8 cellular contexts compared by ENCODE assay signal in genomic region chr1:156659994-156660751, GRCh38. TPM values are rescaled to one million over a fixed set of nuclear protein-coding genes. Genes with fewer than 3 reads are reported as not detected.
DNase-seq lines count a peak whose midpoint lies in the region; ATAC-seq, FAIRE-seq and TF ChIP-seq lines count a peak whose summit lies in the region.

No MANE protein-coding gene starts in this region.

- peak overlapping the region; percentile 84 for H3K4me3 Mint-ChIP-seq in natural killer cell treated with Interleukin-12 subunit alpha and Interleukin-12 subunit beta and Interleukin-15 and Interleukin-18, amount 100 ng/mL, for 72 hours
- peak overlapping the region; percentile 71 to 82 for H3K4me3 Mint-ChIP-seq in stimulated activated naive B cell treated with anti-CD40 and anti-IgM and Interleukin-4, amounts not matched to agents 10 μg/mL and 1 μg/mL and 100 μg/mL, for 72 hours

- H3K9ac ChIP-seq in fibroblast of lung (ENCODE audit: insufficient read depth, low read length), result no peak overlapping the region

- no peaks in the 10 kb centered on the region for H3K9me3 Mint-ChIP-seq in natural killer cell treated with Interleukin-12 subunit alpha and Interleukin-12 subunit beta and Interleukin-15 and Interleukin-18, amount 100 ng/mL, for 72 hours
- no peaks in the 10 kb centered on the region for H3K9me3 Mint-ChIP-seq in stimulated activated naive B cell treated with anti-CD40 and anti-IgM and Interleukin-4, amounts not matched to agents 10 μg/mL and 1 μg/mL and 100 μg/mL, for 72 hours

- peak overlapping the region; percentile 44 for H2AFZ ChIP-seq in fibroblast of lung (ENCODE audit: low read length)

- FAIRE-seq in RCC 7860 (lab: Jason Lieb, UNC), result peak; percentile 21

- DNase-seq in D341Med (ENCODE audit: low spot score) (peak; percentile 100), LHCN-M2 (ENCODE audit: low read depth) (peak; percentile 98), RCC 7860 (ENCODE audit: low spot score) (peak; percentile 95), activated T-helper 1 cell treated with Interleukin-2 at 50 U/mL for 16 hours (ENCODE audit: low read depth) (peak; percentile 83), fibroblast of lung (ENCODE audit: low read depth in 2 of 2) (peak; percentile 96 to 99)
- DNase-seq in natural killer cell treated with Interleukin-12 subunit alpha and Interleukin-12 subunit beta and Interleukin-15 and Interleukin-18, amount 100 ng/mL, for 72 hours (ENCODE audit: low spot score), result peak; percentile 97
- peak; percentile 87 for DNase-seq in stimulated activated naive B cell treated with anti-CD40 and anti-IgM and Interleukin-4, amounts not matched to agents 10 μg/mL and 1 μg/mL and 100 μg/mL, for 72 hours

- peaks cover 9 to 12% of the 10 kb centered on the region in 2 donors for H3K27me3 Mint-ChIP-seq in natural killer cell treated with Interleukin-12 subunit alpha and Interleukin-12 subunit beta and Interleukin-15 and Interleukin-18, amount 100 ng/mL, for 72 hours
- H3K27me3 Mint-ChIP-seq in stimulated activated naive B cell treated with anti-CD40 and anti-IgM and Interleukin-4, amounts not matched to agents 10 μg/mL and 1 μg/mL and 100 μg/mL, for 72 hours, result peaks cover 35 to 36% of the 10 kb centered on the region in 2 donors

- no peak overlapping the region for H3K4me3 ChIP-seq in fibroblast of lung (replicated peaks in 1 of 4; ENCODE audit: control extremely low read depth in 1 of 4, insufficient read depth in 1 of 4, low read depth in 3 of 4, low read length in 4 of 4)

- H3K27me3 ChIP-seq in fibroblast of lung (ENCODE audit: control insufficient read depth, insufficient read depth, low read length), result peaks cover 14% of the 10 kb centered on the region

- peak; percentile 48 for ATAC-seq in GM21576 (IDR thresholded peaks at IDR 0.05; ENCODE audit: unreplicated experiment)
- peak; percentile 90 to 92 for ATAC-seq in natural killer cell treated with Interleukin-12 subunit alpha and Interleukin-12 subunit beta and Interleukin-15 and Interleukin-18, amount 100 ng/mL, for 72 hours
- ATAC-seq in stimulated activated naive B cell treated with anti-CD40 and anti-IgM and Interleukin-4, amounts not matched to agents 10 μg/mL and 1 μg/mL and 100 μg/mL, for 72 hours (replicated peaks), result peak; percentile 87 to 88

- peak; percentile 90 to 96 for TF ChIP-seq CTCF in fibroblast of lung (conservative IDR thresholded peaks at IDR 0.05 in 1 of 2, IDR thresholded peaks at IDR 0.05 in 1 of 2; ENCODE audit: low read depth in 1 of 2, low read length in 2 of 2)

- peak overlapping the region; percentile 96 to 98 for H3K27ac Mint-ChIP-seq in natural killer cell treated with Interleukin-12 subunit alpha and Interleukin-12 subunit beta and Interleukin-15 and Interleukin-18, amount 100 ng/mL, for 72 hours
- H3K27ac Mint-ChIP-seq in stimulated activated naive B cell treated with anti-CD40 and anti-IgM and Interleukin-4, amounts not matched to agents 10 μg/mL and 1 μg/mL and 100 μg/mL, for 72 hours, result peak overlapping the region; percentile 37

- peak overlapping the region; percentile 75 for H3K27ac ChIP-seq in fibroblast of lung (ENCODE audit: insufficient read depth, low read length)

- H4K20me1 ChIP-seq in fibroblast of lung (ENCODE audit: control insufficient read depth, extremely low read depth, insufficient read depth, low read length), result no peaks in the 10 kb centered on the region

- H3K4me2 ChIP-seq in fibroblast of lung (ENCODE audit: extremely low read depth, insufficient read depth, low read length), result peak overlapping the region; percentile 46

- H3K36me3 ChIP-seq in fibroblast of lung (ENCODE audit: control insufficient read depth, insufficient read depth, low read length), result no peaks in the 10 kb centered on the region

- H3K36me3 Mint-ChIP-seq in natural killer cell treated with Interleukin-12 subunit alpha and Interleukin-12 subunit beta and Interleukin-15 and Interleukin-18, amount 100 ng/mL, for 72 hours, result no peaks in the 10 kb centered on the region
- peaks cover 0 to 2% of the 10 kb centered on the region in 2 donors for H3K36me3 Mint-ChIP-seq in stimulated activated naive B cell treated with anti-CD40 and anti-IgM and Interleukin-4, amounts not matched to agents 10 μg/mL and 1 μg/mL and 100 μg/mL, for 72 hours

- H3K79me2 ChIP-seq in fibroblast of lung (ENCODE audit: control insufficient read depth, insufficient read depth, low read length), result no peaks in the 10 kb centered on the region

- H3K9me3 ChIP-seq in fibroblast of lung (ENCODE audit: control insufficient read depth, insufficient read depth, low read depth, low read length), result no peaks in the 10 kb centered on the region

- H3K4me1 ChIP-seq in fibroblast of lung (ENCODE audit: control insufficient read depth, extremely low read depth, insufficient read depth, low read length), result peaks cover 51% of the 10 kb centered on the region

- peaks cover 56 to 62% of the 10 kb centered on the region in 2 donors for H3K4me1 Mint-ChIP-seq in natural killer cell treated with Interleukin-12 subunit alpha and Interleukin-12 subunit beta and Interleukin-15 and Interleukin-18, amount 100 ng/mL, for 72 hours (ENCODE audit: low read depth in 2 of 2)
- peaks cover 79 to 88% of the 10 kb centered on the region in 2 donors for H3K4me1 Mint-ChIP-seq in stimulated activated naive B cell treated with anti-CD40 and anti-IgM and Interleukin-4, amounts not matched to agents 10 μg/mL and 1 μg/mL and 100 μg/mL, for 72 hours

RNA-seq across cellular contexts. Expression of gene NES, which starts 17.0 kb away (rescaled TPM):
- total RNA-seq in LHCN-M2 (2014; rRNA removed) (470 and 483 TPM in 2 replicates), fibroblast of lung (44.2 and 87.4 TPM in 2 replicates)
- 766 TPM for polyA plus RNA-seq in LHCN-M2 (2012)
- 23.0 and 34.6 TPM in 2 replicates for polyA plus RNA-seq in fibroblast of lung
- 176 and 247 TPM in 2 replicates for polyA plus RNA-seq in fibroblast of lung (2012)
- 82.1 and 135 TPM in 2 replicates for polyA minus RNA-seq in fibroblast of lung (ENCODE audit: low replicate concordance)
- total RNA-seq in natural killer cell treated with Interleukin-12 subunit alpha and Interleukin-12 subunit beta and Interleukin-15 and Interleukin-18, amount 100 ng/mL, for 72 hours, result not detected

RNA-seq across cellular contexts. Expression of gene BCAN, which starts 18.3 kb away (rescaled TPM):
- not detected in 2 replicates for total RNA-seq in LHCN-M2 (2014; rRNA removed)
- polyA plus RNA-seq in LHCN-M2 (2012), result 0.17 TPM
- under 0.01 TPM in 1 of 2 replicates, not detected in the other for total RNA-seq in fibroblast of lung
- 0.03 and 0.05 TPM in 2 replicates for polyA plus RNA-seq in fibroblast of lung
- 0.07 and 0.17 TPM in 2 replicates for polyA plus RNA-seq in fibroblast of lung (2012)
- 0.89 TPM in 1 of 2 replicates, not detected in the other for polyA minus RNA-seq in fibroblast of lung (ENCODE audit: low replicate concordance)
- under 1 TPM; 0.36 to 0.67 TPM for total RNA-seq in natural killer cell treated with Interleukin-12 subunit alpha and Interleukin-12 subunit beta and Interleukin-15 and Interleukin-18, amount 100 ng/mL, for 72 hours

RNA-seq across cellular contexts. Expression of gene HAPLN2, which starts 41.0 kb away (rescaled TPM):
- total RNA-seq in LHCN-M2 (2014; rRNA removed) (not detected in 2 replicates), fibroblast of lung (not detected in 2 replicates)
- polyA plus RNA-seq in LHCN-M2 (2012), result not detected
- polyA plus RNA-seq in fibroblast of lung, result not detected in 2 replicates
- not detected in 2 replicates for polyA plus RNA-seq in fibroblast of lung (2012)
- not detected in 2 replicates for polyA minus RNA-seq in fibroblast of lung (ENCODE audit: low replicate concordance)
- not detected for total RNA-seq in natural killer cell treated with Interleukin-12 subunit alpha and Interleukin-12 subunit beta and Interleukin-15 and Interleukin-18, amount 100 ng/mL, for 72 hours

RNA-seq across cellular contexts. Expression of gene CRABP2, which starts 45.2 kb away (rescaled TPM):
- total RNA-seq in LHCN-M2 (2014; rRNA removed) (1.5 and 2.2 TPM in 2 replicates), fibroblast of lung (33.4 and 70.4 TPM in 2 replicates)
- polyA plus RNA-seq in LHCN-M2 (2012), result 2.8 TPM
- polyA plus RNA-seq in fibroblast of lung, result 48.9 and 184 TPM in 2 replicates
- polyA plus RNA-seq in fibroblast of lung (2012), result 130 and 416 TPM in 2 replicates
- 25.3 and 53.9 TPM in 2 replicates for polyA minus RNA-seq in fibroblast of lung (ENCODE audit: low replicate concordance)
- 1 to 10 TPM; 2.4 to 4.6 TPM for total RNA-seq in natural killer cell treated with Interleukin-12 subunit alpha and Interleukin-12 subunit beta and Interleukin-15 and Interleukin-18, amount 100 ng/mL, for 72 hours

RNA-seq across cellular contexts. Expression of gene GPATCH4, which starts 58.9 kb away (rescaled TPM):
- total RNA-seq in LHCN-M2 (2014; rRNA removed) (24.1 and 26.0 TPM in 2 replicates), fibroblast of lung (11.3 and 12.2 TPM in 2 replicates)
- polyA plus RNA-seq in LHCN-M2 (2012), result 31.1 TPM
- 23.6 and 42.7 TPM in 2 replicates for polyA plus RNA-seq in fibroblast of lung
- polyA plus RNA-seq in fibroblast of lung (2012), result 32.2 and 50.7 TPM in 2 replicates
- 6.2 and 19.5 TPM in 2 replicates for polyA minus RNA-seq in fibroblast of lung (ENCODE audit: low replicate concordance)
- 100 to 1,000 TPM in 1 of 2 donors, 10 to 100 TPM in 1; 47.9 to 135 TPM for total RNA-seq in natural killer cell treated with Interleukin-12 subunit alpha and Interleukin-12 subunit beta and Interleukin-15 and Interleukin-18, amount 100 ng/mL, for 72 hours

Comparison
In these comparisons a context has a peak if more than half of its experiments do, and no peak if none do; other contexts are left out.
1. RNA of gene NES, which starts 17.0 kb away (total RNA-seq): 470 to 483 TPM in LHCN-M2 and 44.2 to 87.4 TPM in fibroblast of lung; not detected in natural killer cell treated with Interleukin-12 subunit alpha and Interleukin-12 subunit beta and Interleukin-15 and Interleukin-18, amount 100 ng/mL, for 72 hours; every median in the first group is over 10 times any median in the second.
2. Peak in every context shown above with its lines, with median percentiles within 50 percentile points of each other: DNase-seq and ATAC-seq.